Comparison of ENCODE assay signal across 9 cellular contexts in genomic region chr6:124964764-124965105, GRCh38. TPM values are rescaled to one million over a fixed set of nuclear protein-coding genes. Genes with fewer than 3 reads are reported as not detected.
DNase-seq lines count a peak whose midpoint lies in the region; ATAC-seq and TF ChIP-seq lines count a peak whose summit lies in the region.
"Had no signal": no experiment of that assay in that cellular context is flagged by ENCODE, and none has a peak within 500 bp of the region (broad histone marks: within the 10 kb centered on the region; RNA-seq: fewer than 3 reads in every experiment).

No MANE protein-coding gene starts in this region.

- H3K4me3 ChIP-seq in HFF-Myc (replicated peaks; ENCODE audit: low read depth, low read length), result peak overlapping the region; percentile 66
- peak overlapping the region; percentile 74 to 84 for H3K4me3 ChIP-seq in stomach smooth muscle (ENCODE audit: low read length in 2 of 2)
- H3K4me3 ChIP-seq in H7 (ENCODE audit: insufficient read depth, low read depth, low read length), result no peak overlapping the region

- H3K4me1 ChIP-seq in stomach smooth muscle (ENCODE audit: control insufficient read depth, insufficient read depth, low read length), result peaks cover 6% of the 10 kb centered on the region

- peak overlapping the region; percentile 87 for H3K27ac ChIP-seq in stomach smooth muscle (ENCODE audit: low read length)

- H3K27me3 Mint-ChIP-seq in MCF 10A (ENCODE audit: insufficient read depth, unreplicated experiment), result no peaks in the 10 kb centered on the region

- no peaks in the 10 kb centered on the region for H3K36me3 ChIP-seq in stomach smooth muscle (ENCODE audit: control insufficient read depth in 2 of 2, insufficient read depth in 2 of 2, low read length in 2 of 2)
- no peaks in the 10 kb centered on the region for H3K36me3 ChIP-seq in H7 (replicated peaks; ENCODE audit: control insufficient read depth, insufficient read depth, low read length)

- no TSS peak for BruUV-seq in MCF 10A (replicated peaks; lab: Mats Ljungman, UMichigan)

- H3K27ac Mint-ChIP-seq in MCF 10A (ENCODE audit: low read depth, unreplicated experiment), result peak overlapping the region; percentile 86

- POLR2A ChIA-PET in MCF 10A (lab: Yijun Ruan, JAX), result interaction anchor here (0.8 to 6.3 kb wide), 16 partner anchors 9 to 229 kb away, joined by 3 to 62 read pairs (median 6); no protein-coding TSS in a partner anchor

- H3K9me3 ChIP-seq in stomach smooth muscle (ENCODE audit: control insufficient read depth in 2 of 2, low read length in 2 of 2), result no peaks in the 10 kb centered on the region

- H3K27me3 ChIP-seq in stomach smooth muscle (ENCODE audit: control insufficient read depth in 1 of 2, insufficient read depth in 2 of 2, low read length in 2 of 2) (no peaks in the 10 kb centered on the region), H7 (ENCODE audit: control insufficient read depth, insufficient read depth, low read length) (peaks cover 6% of the 10 kb centered on the region)

- peak overlapping the region in 1 of 2 donors; percentile 93 for H3K9ac ChIP-seq in stomach smooth muscle (ENCODE audit: low read length in 2 of 2)

- H3K4me1 Mint-ChIP-seq in MCF 10A (ENCODE audit: insufficient read depth, unreplicated experiment), result peaks cover 33% of the 10 kb centered on the region

- ATAC-seq in HG03442 (IDR thresholded peaks at IDR 0.05; ENCODE audit: unreplicated experiment), result no peak

- intact Hi-C loops in MCF 10A (cut with micrococcal nuclease), result loop anchor here (1.0 kb wide), 1 partner anchor 94 kb away; no protein-coding TSS in a partner anchor

- peak overlapping the region; percentile 81 for H3K4me3 Mint-ChIP-seq in MCF 10A (ENCODE audit: unreplicated experiment)

- H3K36me3 Mint-ChIP-seq in MCF 10A (ENCODE audit: insufficient read depth, unreplicated experiment), result peaks cover 24% of the 10 kb centered on the region

- H3K9me3 Mint-ChIP-seq in MCF 10A (ENCODE audit: unreplicated experiment), result no peaks in the 10 kb centered on the region

- no peak for DNase-seq in HFF-Myc (ENCODE audit: extremely low read depth, low read depth)
- DNase-seq in MCF 10A (ENCODE audit: unreplicated experiment), result peak; percentile 16
- DNase-seq in kidney tubule cell (ENCODE audit: low spot score), result peak; percentile 64
- no peak for DNase-seq in HT-29 (ENCODE audit: low spot score)
- DNase-seq in H7, result no peak
- DNase-seq in glomerular visceral epithelial cell (ENCODE audit: extremely low spot score), result no peak
- DNase-seq: occipital lobe had no signal

- CTCF ChIA-PET in MCF 10A (lab: Yijun Ruan, JAX), result interaction anchor here (0.6 to 4.5 kb wide), 4 partner anchors 18 to 238 kb away, joined by 3 to 49 read pairs (median 6); no protein-coding TSS in a partner anchor

- TF ChIP-seq CTCF in HFF-Myc (IDR thresholded peaks at IDR 0.05; ENCODE audit: low read depth, low read length, missing control alignments), result no peak
- no peak for TF ChIP-seq CTCF in MCF 10A (IDR thresholded peaks at IDR 0.05; ENCODE audit: unreplicated experiment)

RNA-seq across cellular contexts. Expression of gene RNF217, which starts 2.5 kb away (rescaled TPM):
- total RNA-seq in MCF 10A (2022), result 22.8 and 24.8 TPM in 2 replicates
- total RNA-seq in HT-29 (2014; rRNA removed; shearing (Covaris generic)), result not detected in 2 replicates
- total RNA-seq in H7 (2014; rRNA removed; shearing (Covaris generic)), result 2.9 and 7.1 TPM in 2 replicates

Comparison
In these comparisons a context has a peak if more than half of its experiments do, and no peak if none do; other contexts are left out.
1. DNase-seq: peak in MCF 10A (single experiment) and kidney tubule cell (single experiment); none in HFF-Myc (single experiment), HT-29 (single experiment), H7 (single experiment) and glomerular visceral epithelial cell (single experiment).